In genomic region chr2:146661494-146662096, GRCh38 we compare ENCODE assay signal across 9 cellular contexts.
DNase-seq lines count a peak whose midpoint lies in the region; ATAC-seq, FAIRE-seq and TF ChIP-seq lines count a peak whose summit lies in the region.
"Had no signal": no experiment of that assay in that cellular context is flagged by ENCODE, and none has a peak within 500 bp of the region (broad histone marks: within the 10 kb centered on the region; RNA-seq: fewer than 3 reads in every experiment).

No MANE protein-coding gene starts in this region.

- H3K27me3 ChIP-seq in heart left ventricle (no peaks in the 10 kb centered on the region), H1 (replicated peaks in 1 of 4; ENCODE audit: control insufficient read depth in 3 of 4, extremely low read depth in 1 of 4, insufficient read depth in 3 of 4, low read length in 3 of 4) (no peaks in the 10 kb centered on the region), thyroid gland (no peaks in the 10 kb centered on the region)

- H3K9me3 Mint-ChIP-seq in osteocyte (ENCODE audit: unreplicated experiment), result peaks cover 4% of the 10 kb centered on the region
- H3K9me3 Mint-ChIP-seq: stimulated activated naive CD8-positive, alpha-beta T cell treated with anti-CD3 and anti-CD28 coated beads, Interleukin-15, Interleukin-2, amounts not matched to agents 100 ng/mL and 50 ng/mL, for 24 hours had no signal

- no peak overlapping the region for H3K4ac ChIP-seq in H1 (replicated peaks; ENCODE audit: insufficient read length, low read depth, low read length)

- TF ChIP-seq EP300 in H1 (IDR thresholded peaks at IDR 0.05; ENCODE audit: borderline replicate concordance in 1 of 2, low read depth in 2 of 2, low read length in 2 of 2), result no peak

- no peak overlapping the region for H2BK5ac ChIP-seq in H1 (ENCODE audit: low read depth, low read length)

- no peaks in the 10 kb centered on the region for H3K79me2 ChIP-seq in H1 (ENCODE audit: control insufficient read depth in 1 of 2, insufficient read depth in 2 of 2, low read length in 2 of 2)

- peaks cover 0 to 6% (median 0%) of the 10 kb centered on the region in 12 donors for H3K9me3 ChIP-seq in heart left ventricle
- H3K9me3 ChIP-seq in H1 (ENCODE audit: insufficient read depth in 2 of 2, low read depth in 1 of 2, low read length in 1 of 2), result peaks cover 6 to 7% of the 10 kb centered on the region in 2 experiments; a peak in 3 of 4 replicates
- H3K9me3 ChIP-seq in thyroid gland, result no peaks in the 10 kb centered on the region

- H4K5ac ChIP-seq in H1 (ENCODE audit: insufficient read length, low read depth, low read length), result peak overlapping the region; percentile 78

- H3K56ac ChIP-seq in H1 (replicated peaks; ENCODE audit: insufficient read length, low read depth, low read length), result no peak overlapping the region

- no peaks in the 10 kb centered on the region for H3K23me2 ChIP-seq in H1 (ENCODE audit: low read depth, low read length)

- no peak overlapping the region for H2AFZ ChIP-seq in H1 (ENCODE audit: low read length)

- in situ Hi-C loops in G401 (cut with HindIII; ENCODE audit: low sequenced_read_pairs), result no loop called here

- H4K91ac ChIP-seq in H1 (replicated peaks; ENCODE audit: insufficient read length, low read length), result no peak overlapping the region

- H3K18ac ChIP-seq in H1 (ENCODE audit: extremely low read depth, low read length), result no peak overlapping the region; the same call in 1 of the 2 replicates

- CTCF ChIA-PET in H1 (lab: Charles Lee; ENCODE audit: partially characterized antibody), result interaction anchor here (0.9 to 1.2 kb wide), 4 partner anchors 224 to 909 kb away, joined by 3 read pairs; no protein-coding TSS in a partner anchor

- peak; percentile 28 for FAIRE-seq in H1 (lab: Jason Lieb, UNC)

- TF ChIP-seq RAD21 in H1 (IDR thresholded peaks at IDR 0.05 in 1 of 2, conservative IDR thresholded peaks at IDR 0.05 in 1 of 2; ENCODE audit: low read depth in 2 of 2, low read length in 2 of 2), result peak; percentile 91 to 93

- no peak overlapping the region for H3K27ac Mint-ChIP-seq in osteocyte (ENCODE audit: unreplicated experiment)
- H3K27ac Mint-ChIP-seq: stimulated activated naive CD8-positive, alpha-beta T cell treated with anti-CD3 and anti-CD28 coated beads, Interleukin-15, Interleukin-2, amounts not matched to agents 100 ng/mL and 50 ng/mL, for 24 hours had no signal

- no peak overlapping the region for H3K9ac ChIP-seq in H1 (replicated peaks in 1 of 4; ENCODE audit: extremely low read depth in 1 of 4, low read depth in 3 of 4, low read length in 3 of 4)

- H3K4me2 ChIP-seq in H1 (ENCODE audit: insufficient read depth in 1 of 2, low read depth in 2 of 2, low read length in 2 of 2), result no peak overlapping the region

- H3K4me3 Mint-ChIP-seq in osteocyte (ENCODE audit: unreplicated experiment), result no peak overlapping the region
- H3K4me3 Mint-ChIP-seq: stimulated activated naive CD8-positive, alpha-beta T cell treated with anti-CD3 and anti-CD28 coated beads, Interleukin-15, Interleukin-2, amounts not matched to agents 100 ng/mL and 50 ng/mL, for 24 hours had no signal

- H3K27ac ChIP-seq in heart left ventricle, result no peak overlapping the region
- no peak overlapping the region for H3K27ac ChIP-seq in H1 (ENCODE audit: low read depth, low read length)
- no peak overlapping the region for H3K27ac ChIP-seq in thyroid gland

- DNase-seq in heart left ventricle, result no peak
- DNase-seq in left cardiac atrium, result no peak
- peak; percentile 30 for DNase-seq in NCI-H446 treated with DMSO at 0.1 percent for 48 hours (lab: John Stamatoyannopoulos, UW)
- DNase-seq in H1 (ENCODE audit: low read depth in 1 of 2, low spot score in 2 of 2), result no peak
- DNase-seq in osteocyte (ENCODE audit: extremely low spot score, unreplicated experiment), result no peak
- no peak for DNase-seq in thyroid gland
- DNase-seq in G401 (ENCODE audit: low spot score), result no peak

- no peak overlapping the region for H2BK120ac ChIP-seq in H1 (replicated peaks; ENCODE audit: low read depth, low read length)

- no peak overlapping the region for H3K23ac ChIP-seq in H1 (ENCODE audit: insufficient read length)

- no peaks in the 10 kb centered on the region for H3K79me1 ChIP-seq in H1 (ENCODE audit: low read depth, low read length)

- no peaks in the 10 kb centered on the region for H4K20me1 ChIP-seq in H1 (replicated peaks in 1 of 2; ENCODE audit: control insufficient read depth in 1 of 2, insufficient read depth in 2 of 2, low read length in 2 of 2)

- no peaks in the 10 kb centered on the region for H3K27me3 Mint-ChIP-seq in osteocyte (ENCODE audit: unreplicated experiment)
- H3K27me3 Mint-ChIP-seq: stimulated activated naive CD8-positive, alpha-beta T cell treated with anti-CD3 and anti-CD28 coated beads, Interleukin-15, Interleukin-2, amounts not matched to agents 100 ng/mL and 50 ng/mL, for 24 hours had no signal

- H3K14ac ChIP-seq in H1 (ENCODE audit: insufficient read length), result no peak overlapping the region

- intact Hi-C loops in heart left ventricle (cut with DNase I) (no loop called here), left cardiac atrium (cut with DNase I) (no loop called here), thyroid gland (cut with DNase I) (no loop called here)

- no peak overlapping the region for H2BK12ac ChIP-seq in H1 (ENCODE audit: low read depth, low read length)

- peak in 11 of 12 donors; percentile 15 to 60 (median 40) for TF ChIP-seq CTCF in heart left ventricle (IDR thresholded peaks at IDR 0.05)
- peak in 2 of 3 experiments; percentile 28 to 42; a peak in 2 of 4 replicates for TF ChIP-seq CTCF in H1 (IDR thresholded peaks at IDR 0.05; ENCODE audit: control extremely low read depth in 1 of 3, insufficient read depth in 1 of 3, low read depth in 1 of 3, low read length in 3 of 3)
- peak; percentile 80 for TF ChIP-seq CTCF in osteocyte (IDR thresholded peaks at IDR 0.05)
- peak in 3 of 6 experiments; percentile 16 to 46 (median 26) for TF ChIP-seq CTCF in thyroid gland (IDR thresholded peaks at IDR 0.05)

- no peak overlapping the region for H2BK15ac ChIP-seq in H1 (ENCODE audit: low read length)

- no peak overlapping the region for H4K8ac ChIP-seq in H1 (ENCODE audit: extremely low read depth, insufficient read depth, low read length)

- no peaks in the 10 kb centered on the region for H3K4me1 Mint-ChIP-seq in osteocyte (ENCODE audit: unreplicated experiment)

- no peak for ATAC-seq in heart left ventricle
- ATAC-seq in left cardiac atrium, result no peak
- ATAC-seq in HG02884 (IDR thresholded peaks at IDR 0.05; ENCODE audit: unreplicated experiment), result no peak

- POLR2A ChIA-PET in H1 (lab: Charles Lee; ENCODE audit: partially characterized antibody), result interaction anchor here (0.6 kb wide), 1 partner anchor 199 kb away, joined by 3 read pairs; no protein-coding TSS in a partner anchor

- H3K36me3 Mint-ChIP-seq in osteocyte (ENCODE audit: unreplicated experiment), result no peaks in the 10 kb centered on the region

- TF ChIP-seq POLR2A in heart left ventricle (IDR thresholded peaks at IDR 0.05) (no peak), H1 (IDR thresholded peaks at IDR 0.05; ENCODE audit: control extremely low read depth in 1 of 2, low read depth in 2 of 2, low read length in 2 of 2) (no peak), thyroid gland (IDR thresholded peaks at IDR 0.05) (no peak)

- no peak overlapping the region for H2BK20ac ChIP-seq in H1 (ENCODE audit: low read length)

- no peaks in the 10 kb centered on the region for H3K36me3 ChIP-seq in heart left ventricle
- peaks cover 0 to 6% (median 2%) of the 10 kb centered on the region in 4 experiments; a peak in 2 of 8 replicates for H3K36me3 ChIP-seq in H1 (ENCODE audit: control insufficient read depth in 2 of 4, insufficient read depth in 4 of 4, low read length in 3 of 4)
- H3K36me3 ChIP-seq in thyroid gland, result no peaks in the 10 kb centered on the region

- no peaks in the 10 kb centered on the region for H3K4me1 ChIP-seq in heart left ventricle
- peaks cover 0 to 3% (median 1%) of the 10 kb centered on the region in 4 experiments; a peak in 2 of 7 replicates for H3K4me1 ChIP-seq in H1 (replicated peaks in 1 of 4; ENCODE audit: control insufficient read depth in 3 of 4, insufficient read depth in 4 of 4, low read length in 3 of 4)
- no peaks in the 10 kb centered on the region for H3K4me1 ChIP-seq in thyroid gland

- no peak overlapping the region for H3K4me3 ChIP-seq in heart left ventricle
- H3K4me3 ChIP-seq in H1 (ENCODE audit: extremely low read depth in 1 of 4, insufficient read depth in 2 of 4, low read depth in 3 of 4, low read length in 4 of 4), result no peak overlapping the region
- H3K4me3 ChIP-seq in thyroid gland (replicated peaks in 1 of 3), result no peak overlapping the region

- no peak overlapping the region for H2AK5ac ChIP-seq in H1 (ENCODE audit: low read depth, low read length)

TF ChIP-seq in H1, 55 proteins besides CTCF, POLR2A, EP300 and RAD21:
- TF ChIP-seq RBBP5 (IDR thresholded peaks at IDR 0.05; ENCODE audit: borderline replicate concordance, low read depth, low read length), result no peak
- TF ChIP-seq KDM4A (IDR thresholded peaks at IDR 0.05; ENCODE audit: low read depth, low read length, severe bottlenecking), result no peak
- TF ChIP-seq CEBPB (IDR thresholded peaks at IDR 0.05; ENCODE audit: low read depth, low read length), result no peak
- no peak for TF ChIP-seq SUZ12 (IDR thresholded peaks at IDR 0.05; ENCODE audit: low read length)
- TF ChIP-seq SP1 (IDR thresholded peaks at IDR 0.05; ENCODE audit: low read depth, low read length), result no peak
- no peak for TF ChIP-seq HDAC6 (IDR thresholded peaks at IDR 0.05; ENCODE audit: low read depth, low read length)
- TF ChIP-seq SP4 (IDR thresholded peaks at IDR 0.05; ENCODE audit: low read length), result no peak
- TF ChIP-seq GABPA (IDR thresholded peaks at IDR 0.05; ENCODE audit: borderline replicate concordance, insufficient read depth, low read length), result no peak
- no peak for TF ChIP-seq JUN (IDR thresholded peaks at IDR 0.05; ENCODE audit: low read depth, low read length)
- no peak for TF ChIP-seq SIX5 (IDR thresholded peaks at IDR 0.05; ENCODE audit: low read depth, low read length)
- no peak for TF ChIP-seq NANOG (IDR thresholded peaks at IDR 0.05; ENCODE audit: insufficient read depth, low read depth, low read length, poor library complexity, severe bottlenecking)
